In the genomic region with DNA sequence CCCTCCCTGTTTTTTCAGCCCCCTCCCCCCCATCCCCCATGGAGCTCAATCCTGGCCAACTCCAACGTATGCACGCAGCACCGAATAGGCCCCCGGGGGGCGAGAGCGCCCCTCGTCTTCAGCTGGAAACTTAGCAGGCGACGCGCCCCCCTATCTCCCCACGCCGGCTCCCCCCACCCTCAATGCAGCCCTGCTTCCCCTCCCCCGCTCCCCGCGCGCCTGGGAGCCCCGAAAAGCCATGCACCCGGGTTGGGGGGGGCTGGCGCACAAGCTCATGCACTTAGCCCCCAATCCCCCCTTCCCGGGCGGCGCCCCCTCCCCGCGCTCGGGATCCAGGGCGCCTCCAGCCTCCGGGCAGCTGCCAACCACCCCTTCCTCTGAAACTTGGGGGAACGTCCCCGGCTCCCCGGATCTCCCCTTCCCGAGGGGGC, we compare ENCODE assay signal across 8 cellular contexts. TPM values are rescaled to one million over a fixed set of nuclear protein-coding genes. Genes with fewer than 3 reads are reported as not detected.
A peak's percentile ranks its signal among the peaks of the same experiment; 100 is the strongest.
DNase-seq lines count a peak whose midpoint lies in the region; ATAC-seq and TF ChIP-seq lines count a peak whose summit lies in the region.

No MANE protein-coding gene starts in this region.

- peaks cover 22% of the 10 kb centered on the region for H3K27me3 ChIP-seq in H7 (ENCODE audit: control insufficient read depth, insufficient read depth, low read length)

- no peaks in the 10 kb centered on the region for H3K27me3 Mint-ChIP-seq in activated CD8-positive, alpha-beta T cell treated with anti-CD3 and anti-CD28 coated beads for 36 hours

- H3K27ac Mint-ChIP-seq in activated CD8-positive, alpha-beta T cell treated with anti-CD3 and anti-CD28 coated beads for 36 hours = peak overlapping the region; percentile 42

- POLR2A ChIA-PET in activated CD8-positive, alpha-beta T cell treated with anti-CD3 and anti-CD28 coated beads for 36 hours (lab: Charles Lee) = interaction anchor here (0.8 to 1.4 kb wide), 3 partner anchors 38 to 81 kb away, joined by 3 to 5 read pairs (median 5); a partner anchor contains a TSS

- no peaks in the 10 kb centered on the region for H3K9me3 Mint-ChIP-seq in activated CD8-positive, alpha-beta T cell treated with anti-CD3 and anti-CD28 coated beads for 36 hours

- peak overlapping the region; percentile 64 for H3K4me3 ChIP-seq in H7 (ENCODE audit: insufficient read depth, low read depth, low read length)
- H3K4me3 ChIP-seq in fibroblast of pulmonary artery (replicated peaks; ENCODE audit: low read depth, low read length) = peak overlapping the region; percentile 79

- peaks cover 2% of the 10 kb centered on the region for H3K36me3 ChIP-seq in H7 (replicated peaks; ENCODE audit: control insufficient read depth, insufficient read depth, low read length)

- no peak for TF ChIP-seq CTCF in activated CD8-positive, alpha-beta T cell treated with anti-CD3 and anti-CD28 coated beads for 36 hours (IDR thresholded peaks at IDR 0.05)
- TF ChIP-seq CTCF in fibroblast of pulmonary artery (IDR thresholded peaks at IDR 0.05; ENCODE audit: low read length, missing control alignments) = no peak

- no peak for ATAC-seq in activated CD8-positive, alpha-beta T cell treated with anti-CD3 and anti-CD28 coated beads for 36 hours
- no peak for ATAC-seq in HG02970 (IDR thresholded peaks at IDR 0.05; ENCODE audit: low FRiP score, unreplicated experiment)

- peaks cover 11% of the 10 kb centered on the region for H3K36me3 Mint-ChIP-seq in activated CD8-positive, alpha-beta T cell treated with anti-CD3 and anti-CD28 coated beads for 36 hours (ENCODE audit: low read depth)

- no peak for DNase-seq in H7
- DNase-seq in activated CD8-positive, alpha-beta T cell treated with anti-CD3 and anti-CD28 coated beads for 36 hours = peak; percentile 73
- no peak for DNase-seq in fibroblast of pulmonary artery (ENCODE audit: low read depth)
- peak; percentile 87 for DNase-seq in posterior vena cava (ENCODE audit: low spot score)
- DNase-seq in SK-N-DZ (ENCODE audit: low spot score) = no peak
- DNase-seq in AML-193 (lab: John Stamatoyannopoulos, UW) = no peak
- DNase-seq in putamen (ENCODE audit: low spot score) = no peak

- H3K4me1 Mint-ChIP-seq in activated CD8-positive, alpha-beta T cell treated with anti-CD3 and anti-CD28 coated beads for 36 hours (ENCODE audit: low read depth) = peaks cover 36% of the 10 kb centered on the region

- CTCF ChIA-PET in activated CD8-positive, alpha-beta T cell treated with anti-CD3 and anti-CD28 coated beads for 36 hours (lab: Charles Lee) = no interaction called here

- peak overlapping the region; percentile 64 for H3K4me3 Mint-ChIP-seq in activated CD8-positive, alpha-beta T cell treated with anti-CD3 and anti-CD28 coated beads for 36 hours

- intact Hi-C loops in activated CD8-positive, alpha-beta T cell treated with anti-CD3 and anti-CD28 coated beads for 36 hours (cut with micrococcal nuclease) = no loop called here
- intact Hi-C loops in posterior vena cava (cut with DNase I) = no loop called here

RNA-seq across cellular contexts. Expression of a gene that starts 0.5 kb away (rescaled TPM):
- total RNA-seq in H7 (2014; rRNA removed; shearing (Covaris generic)) = 18.3 and 20.8 TPM in 2 replicates
- total RNA-seq in activated CD8-positive, alpha-beta T cell treated with anti-CD3 and anti-CD28 coated beads for 36 hours = 10 to 100 TPM; 46.6 TPM
- 10 to 100 TPM; 41.8 to 50.6 TPM for total RNA-seq in posterior vena cava
- polyA plus RNA-seq in SK-N-DZ (2014; cell fraction: cytosol; rRNA removed) = 4.6 and 5.5 TPM in 2 replicates
- polyA plus RNA-seq in SK-N-DZ (2014; cell fraction: nucleus; rRNA removed) = 9.8 and 15.6 TPM in 2 replicates

RNA-seq across cellular contexts. Expression of a gene that starts 57.7 kb away (rescaled TPM):
- total RNA-seq in H7 (2014; rRNA removed; shearing (Covaris generic)) = 221 and 226 TPM in 2 replicates
- total RNA-seq in activated CD8-positive, alpha-beta T cell treated with anti-CD3 and anti-CD28 coated beads for 36 hours = 100 to 1,000 TPM; 141 to 145 TPM
- 10 to 100 TPM; 82.8 to 88.4 TPM for total RNA-seq in posterior vena cava
- polyA plus RNA-seq in SK-N-DZ (2014; cell fraction: cytosol; rRNA removed) = 125 and 130 TPM in 2 replicates
- polyA plus RNA-seq in SK-N-DZ (2014; cell fraction: nucleus; rRNA removed) = 70.3 and 81.0 TPM in 2 replicates

RNA-seq across cellular contexts. Expression of a gene that starts 58.7 kb away (rescaled TPM):
- 47.9 and 54.4 TPM in 2 replicates for total RNA-seq in H7 (2014; rRNA removed; shearing (Covaris generic))
- 10 to 100 TPM; 22.2 TPM for total RNA-seq in activated CD8-positive, alpha-beta T cell treated with anti-CD3 and anti-CD28 coated beads for 36 hours
- 10 to 100 TPM; 14.4 to 16.1 TPM for total RNA-seq in posterior vena cava
- 30.3 and 40.6 TPM in 2 replicates for polyA plus RNA-seq in SK-N-DZ (2014; cell fraction: cytosol; rRNA removed)
- 24.5 and 26.1 TPM in 2 replicates for polyA plus RNA-seq in SK-N-DZ (2014; cell fraction: nucleus; rRNA removed)

Comparison
In these comparisons a context has a peak if more than half of its experiments do, and no peak if none do; other contexts are left out.
1. DNase-seq: peak in activated CD8-positive, alpha-beta T cell treated with anti-CD3 and anti-CD28 coated beads for 36 hours (single experiment) and posterior vena cava (single experiment); none in H7 (single experiment), fibroblast of pulmonary artery (single experiment), SK-N-DZ (single experiment), AML-193 (0 of 2) and putamen (single experiment).